ENCODE assay signal across 9 cellular contexts in the genomic region with DNA sequence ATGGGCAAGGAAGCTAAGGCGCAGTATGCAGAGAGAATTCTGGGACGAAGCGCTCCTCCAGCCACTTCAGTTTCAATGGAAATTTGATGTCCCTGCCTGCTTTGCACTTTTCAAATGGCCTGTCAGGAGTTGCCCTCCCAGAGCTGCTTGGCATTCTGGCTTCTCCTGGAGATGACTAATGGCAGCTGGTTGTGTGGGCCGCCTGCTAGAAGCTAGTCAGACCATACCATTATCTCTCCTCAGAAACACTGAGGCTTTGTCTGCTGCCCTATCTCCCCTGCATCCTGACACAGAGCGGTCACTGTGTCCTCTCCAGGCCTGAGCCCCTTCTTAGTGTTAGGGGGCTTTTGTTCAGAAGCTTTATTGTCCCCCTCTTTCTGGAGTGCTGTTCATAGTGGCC.
DNase-seq lines count a peak whose midpoint lies in the region; ATAC-seq and TF ChIP-seq lines count a peak whose summit lies in the region.
"Had no signal": no experiment of that assay in that cellular context is flagged by ENCODE, and none has a peak within 500 bp of the region (broad histone marks: within the 10 kb centered on the region; RNA-seq: fewer than 3 reads in every experiment).

No MANE protein-coding gene starts in this region.

- H3K27me3 ChIP-seq in SJCRH30: no peaks in the 10 kb centered on the region
- no peaks in the 10 kb centered on the region for H3K27me3 ChIP-seq in upper lobe of right lung

- H3K27ac ChIP-seq in SJCRH30 (peak overlapping the region; percentile 81), upper lobe of right lung (no peak overlapping the region)

- intact Hi-C loops in upper lobe of right lung (cut with DNase I): no loop called here

- in situ Hi-C loops in GM13976 (cut with MboI; ENCODE audit: low sequenced_read_pairs, unreplicated experiment): no loop called here

- H3K36me3 ChIP-seq in ES-I3 (ENCODE audit: insufficient read depth, low read length) (no peaks in the 10 kb centered on the region), SJCRH30 (no peaks in the 10 kb centered on the region), upper lobe of right lung (no peaks in the 10 kb centered on the region)

- DNase-seq in SJCRH30 (peak; percentile 98 to 100), fibroblast of mammary gland (ENCODE audit: low read depth) (peak; percentile 59), occipital lobe (lab: John Stamatoyannopoulos, UW) (peak; percentile 88), upper lobe of right lung (no peak), GM13976 (ENCODE audit: low spot score) (no peak), DMS79 (lab: John Stamatoyannopoulos, UW) (no peak)
- DNase-seq: activated T-cell treated with anti-CD3 and anti-CD28 coated beads for 4 hours had no signal

- no peak for ATAC-seq in upper lobe of right lung
- ATAC-seq in HG03095 (IDR thresholded peaks at IDR 0.05; ENCODE audit: unreplicated experiment): no peak

- no peaks in the 10 kb centered on the region; the same call in 1 of the 2 replicates for H3K9me3 ChIP-seq in ES-I3 (ENCODE audit: control insufficient read depth, insufficient read depth, low read length)
- no peaks in the 10 kb centered on the region for H3K9me3 ChIP-seq in SJCRH30 (replicated peaks)
- H3K9me3 ChIP-seq in upper lobe of right lung: no peaks in the 10 kb centered on the region

- H3K4me1 ChIP-seq in ES-I3 (ENCODE audit: insufficient read depth, low read length) (peaks cover 30% of the 10 kb centered on the region), SJCRH30 (peaks cover 23% of the 10 kb centered on the region), upper lobe of right lung (no peaks in the 10 kb centered on the region)

- H3K9ac ChIP-seq in ES-I3 (ENCODE audit: low read depth, low read length): 0 out of 2 replicates have a peak overlapping the region, but pooled peaks have one; percentile 2

- H3K4me3 ChIP-seq in SJCRH30 (peak overlapping the region; percentile 0), fibroblast of mammary gland (ENCODE audit: control insufficient read depth, low read depth, low read length) (no peak overlapping the region), upper lobe of right lung (no peak overlapping the region)

- no peak for TF ChIP-seq CTCF in fibroblast of mammary gland (conservative IDR thresholded peaks at IDR 0.05; ENCODE audit: control insufficient read depth, insufficient read depth, low read depth, low read length)
- TF ChIP-seq CTCF in upper lobe of right lung (IDR thresholded peaks at IDR 0.05): no peak
- no peak for TF ChIP-seq CTCF in GM13976 (IDR thresholded peaks at IDR 0.05; ENCODE audit: borderline replicate concordance, control extremely low read depth, extremely low read depth, insufficient read depth, missing control alignments)

Comparison
In these comparisons a context has a peak if more than half of its experiments do, and no peak if none do; other contexts are left out.
1. DNase-seq: peak in SJCRH30 (2 of 2), fibroblast of mammary gland (single experiment) and occipital lobe (single experiment); none in upper lobe of right lung (single experiment), GM13976 (single experiment) and DMS79 (single experiment).